ENCODE assay signal across 8 cellular contexts in the genomic region with DNA sequence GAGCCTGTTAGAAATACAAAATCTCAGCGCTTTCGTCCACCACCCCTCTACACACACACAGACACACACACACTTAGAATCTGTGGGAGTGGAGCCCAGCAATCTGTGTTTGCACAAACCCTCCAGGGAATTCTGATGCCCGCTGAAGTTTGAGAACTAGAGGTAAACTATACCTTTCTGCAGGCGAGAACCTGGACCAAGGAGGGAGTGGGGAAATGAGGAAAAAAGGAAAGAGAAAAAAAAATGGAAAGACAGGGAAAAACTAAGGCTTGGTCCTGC. TPM values are rescaled to one million over a fixed set of nuclear protein-coding genes. Genes with fewer than 3 reads are reported as not detected.
DNase-seq lines count a peak whose midpoint lies in the region; ATAC-seq and TF ChIP-seq lines count a peak whose summit lies in the region.

No MANE protein-coding gene starts in this region.

- ATAC-seq in GM21786 (IDR thresholded peaks at IDR 0.05; ENCODE audit: unreplicated experiment), result no peak

- TF ChIP-seq EP300 in stomach (IDR thresholded peaks at IDR 0.05), result no peak

- H3K9ac ChIP-seq in iPS-20b (ENCODE audit: low read depth, low read length), result peak overlapping the region; percentile 81; the same call in 1 of the 2 replicates

- H3K36me3 ChIP-seq in iPS-20b (ENCODE audit: insufficient read depth, low read depth, low read length) (no peaks in the 10 kb centered on the region), stomach (no peaks in the 10 kb centered on the region)

- peaks cover 52% of the 10 kb centered on the region for H3K27me3 ChIP-seq in iPS-20b (ENCODE audit: insufficient read depth, low read length)
- no peaks in the 10 kb centered on the region for H3K27me3 ChIP-seq in stomach

- no peak for TF ChIP-seq CTCF in stomach (IDR thresholded peaks at IDR 0.05)

- H3K27ac ChIP-seq in iPS-20b (ENCODE audit: low read length) (no peak overlapping the region), stomach (peak overlapping the region; percentile 64 to 91 (median 90))

- peaks cover 13% of the 10 kb centered on the region for H3K36me3 Mint-ChIP-seq in activated CD4-positive, alpha-beta T cell treated with anti-CD3 and anti-CD28 coated beads, Interleukin-2, amount 10 ng/mL, durations not matched to agents 24 days and 14 days (ENCODE audit: low read depth)
- H3K36me3 Mint-ChIP-seq in activated T-helper 1 cell treated with anti-CD3 and anti-CD28 coated beads, Interleukin-12 subunit alpha, Interleukin-12 subunit beta, Interleukin-2, Interleukin-4 antibody, amounts not matched to agents 30 ng/mL and 10 ng/mL and 1 ng/mL, durations not matched to agents 14 hours and 24 hours and 36 hours (ENCODE audit: low read depth), result peaks cover 8% of the 10 kb centered on the region

- peak overlapping the region; percentile 88 for H3K4me3 ChIP-seq in iPS-20b (ENCODE audit: low read length)
- peak overlapping the region; percentile 77 to 89 (median 80) for H3K4me3 ChIP-seq in stomach

- H3K9me3 ChIP-seq in iPS-20b (ENCODE audit: insufficient read depth, low read depth, low read length) (no peaks in the 10 kb centered on the region), stomach (no peaks in the 10 kb centered on the region)

- no peak for TF ChIP-seq POLR2A in stomach (IDR thresholded peaks at IDR 0.05)

- peaks cover 47% of the 10 kb centered on the region for H3K4me1 Mint-ChIP-seq in activated CD4-positive, alpha-beta T cell treated with anti-CD3 and anti-CD28 coated beads, Interleukin-2, amount 10 ng/mL, durations not matched to agents 24 days and 14 days
- H3K4me1 Mint-ChIP-seq in activated T-helper 1 cell treated with anti-CD3 and anti-CD28 coated beads, Interleukin-12 subunit alpha, Interleukin-12 subunit beta, Interleukin-2, Interleukin-4 antibody, amounts not matched to agents 30 ng/mL and 10 ng/mL and 1 ng/mL, durations not matched to agents 14 hours and 24 hours and 36 hours (ENCODE audit: low read depth), result peaks cover 56% of the 10 kb centered on the region

- H3K4me1 ChIP-seq in iPS-20b (ENCODE audit: insufficient read depth, low read length) (peaks cover 7% of the 10 kb centered on the region; the same call in 1 of the 2 replicates), stomach (peaks cover 0 to 52% (median 28%) of the 10 kb centered on the region in 4 donors)

- DNase-seq in activated CD4-positive, alpha-beta T cell treated with anti-CD3 and anti-CD28 coated beads, Interleukin-2, amount 10 ng/mL, durations not matched to agents 24 days and 14 days, result no peak
- no peak for DNase-seq in activated CD4-positive, alpha-beta T cell treated with anti-CD3 and anti-CD28 coated beads, Interleukin-2, amount 50 U/mL, for 4 hours
- no peak for DNase-seq in activated T-helper 1 cell treated with anti-CD3 and anti-CD28 coated beads, Interleukin-12 subunit alpha, Interleukin-12 subunit beta, Interleukin-2, Interleukin-4 antibody, amounts not matched to agents 30 ng/mL and 10 ng/mL and 1 ng/mL, durations not matched to agents 14 hours and 24 hours and 36 hours (ENCODE audit: low spot score)
- DNase-seq in stomach (no peak), DMS 273 treated with DMSO at 0.1 percent for 48 hours (lab: John Stamatoyannopoulos, UW) (no peak), RPMI8226 (no peak)

- peak overlapping the region; percentile 86 for H3K27ac Mint-ChIP-seq in activated CD4-positive, alpha-beta T cell treated with anti-CD3 and anti-CD28 coated beads, Interleukin-2, amount 10 ng/mL, durations not matched to agents 24 days and 14 days
- peak overlapping the region; percentile 72 for H3K27ac Mint-ChIP-seq in activated T-helper 1 cell treated with anti-CD3 and anti-CD28 coated beads, Interleukin-12 subunit alpha, Interleukin-12 subunit beta, Interleukin-2, Interleukin-4 antibody, amounts not matched to agents 30 ng/mL and 10 ng/mL and 1 ng/mL, durations not matched to agents 14 hours and 24 hours and 36 hours

- no peaks in the 10 kb centered on the region for H3K9me3 Mint-ChIP-seq in activated CD4-positive, alpha-beta T cell treated with anti-CD3 and anti-CD28 coated beads, Interleukin-2, amount 10 ng/mL, durations not matched to agents 24 days and 14 days
- H3K9me3 Mint-ChIP-seq in activated T-helper 1 cell treated with anti-CD3 and anti-CD28 coated beads, Interleukin-12 subunit alpha, Interleukin-12 subunit beta, Interleukin-2, Interleukin-4 antibody, amounts not matched to agents 30 ng/mL and 10 ng/mL and 1 ng/mL, durations not matched to agents 14 hours and 24 hours and 36 hours, result no peaks in the 10 kb centered on the region

- peaks cover 22% of the 10 kb centered on the region for H3K27me3 Mint-ChIP-seq in activated CD4-positive, alpha-beta T cell treated with anti-CD3 and anti-CD28 coated beads, Interleukin-2, amount 10 ng/mL, durations not matched to agents 24 days and 14 days
- H3K27me3 Mint-ChIP-seq in activated T-helper 1 cell treated with anti-CD3 and anti-CD28 coated beads, Interleukin-12 subunit alpha, Interleukin-12 subunit beta, Interleukin-2, Interleukin-4 antibody, amounts not matched to agents 30 ng/mL and 10 ng/mL and 1 ng/mL, durations not matched to agents 14 hours and 24 hours and 36 hours (ENCODE audit: insufficient read depth), result peaks cover 17% of the 10 kb centered on the region

- peak overlapping the region; percentile 83 for H3K4me3 Mint-ChIP-seq in activated CD4-positive, alpha-beta T cell treated with anti-CD3 and anti-CD28 coated beads, Interleukin-2, amount 10 ng/mL, durations not matched to agents 24 days and 14 days
- peak overlapping the region; percentile 75 for H3K4me3 Mint-ChIP-seq in activated T-helper 1 cell treated with anti-CD3 and anti-CD28 coated beads, Interleukin-12 subunit alpha, Interleukin-12 subunit beta, Interleukin-2, Interleukin-4 antibody, amounts not matched to agents 30 ng/mL and 10 ng/mL and 1 ng/mL, durations not matched to agents 14 hours and 24 hours and 36 hours

- intact Hi-C loops in activated CD4-positive, alpha-beta T cell treated with anti-CD3 and anti-CD28 coated beads, Interleukin-2, amount 10 ng/mL, durations not matched to agents 24 days and 14 days (cut with micrococcal nuclease), result loop anchor here (2.0 to 5.0 kb wide), 3 partner anchors 73 to 588 kb away; a partner anchor contains a TSS
- intact Hi-C loops in activated T-helper 1 cell treated with anti-CD3 and anti-CD28 coated beads, Interleukin-12 subunit alpha, Interleukin-12 subunit beta, Interleukin-2, Interleukin-4 antibody, amounts not matched to agents 30 ng/mL and 10 ng/mL and 1 ng/mL, durations not matched to agents 14 hours and 24 hours and 36 hours (cut with micrococcal nuclease), result loop anchor here (2.0 to 10.0 kb wide), 7 partner anchors 342 to 1497 kb away; a partner anchor contains a TSS
- intact Hi-C loops in stomach (cut with DNase I; ENCODE audit: low total_unique reads), result no loop called here

- WGBS in stomach, 5 donors, result 28 to 51% (median 36%) methylated on average over 4 of the region's 4 CpGs

RNA-seq across cellular contexts. Expression of a gene that starts 0.5 kb away (rescaled TPM):
- total RNA-seq in activated CD4-positive, alpha-beta T cell treated with anti-CD3 and anti-CD28 coated beads, Interleukin-2, amount 10 ng/mL, durations not matched to agents 24 days and 14 days, result 17.1 TPM in 2 replicates
- total RNA-seq in activated T-helper 1 cell treated with anti-CD3 and anti-CD28 coated beads, Interleukin-12 subunit alpha, Interleukin-12 subunit beta, Interleukin-2, Interleukin-4 antibody, amounts not matched to agents 30 ng/mL and 10 ng/mL and 1 ng/mL, durations not matched to agents 14 hours and 24 hours and 36 hours, result 17.3 and 19.0 TPM in 2 replicates
- total RNA-seq in stomach, result 100 to 1,000 TPM in 2 of 5 donors, 10 to 100 TPM in 2, 1 to 10 TPM in 1; 9.8 to 302 (median 85.6) TPM
- 10 to 100 TPM in 1 of 3 donors, 1 to 10 TPM in 2; 7.5 to 18.7 (median 9.8) TPM for polyA plus RNA-seq in stomach
